1 cellular context compared by ENCODE assay signal in the genomic region with DNA sequence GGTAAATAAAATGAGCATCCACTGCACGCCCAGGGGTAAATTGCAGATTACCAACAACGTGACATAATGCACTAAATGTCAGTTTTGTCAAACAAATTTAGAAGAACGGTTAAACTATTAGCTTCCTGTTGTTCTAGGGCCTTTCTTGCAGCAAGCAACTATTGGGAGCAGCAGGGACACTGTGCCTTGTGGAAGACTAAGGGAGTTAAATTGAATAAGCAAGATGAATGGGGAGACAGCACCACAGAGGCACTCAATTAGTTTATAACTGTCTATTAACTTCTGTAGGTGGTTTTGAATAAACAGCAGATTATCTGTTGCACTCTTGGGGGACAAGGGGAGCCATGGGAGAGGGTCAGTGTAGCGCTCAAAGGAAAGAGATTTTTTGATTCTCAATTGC.
TF ChIP-seq lines count a peak whose summit lies in the region.

No MANE protein-coding gene starts in this region.

TF ChIP-seq in H1, 55 proteins besides CTCF, POLR2A, EP300 and RAD21 (continued from another document):
- TF ChIP-seq CBX8 (IDR thresholded peaks at IDR 0.05; ENCODE audit: borderline replicate concordance, low read depth, low read length) (no peak), JUND (IDR thresholded peaks at IDR 0.05; ENCODE audit: low read length) (no peak), BACH1 (IDR thresholded peaks at IDR 0.05; ENCODE audit: low read length) (no peak), JUN (IDR thresholded peaks at IDR 0.05; ENCODE audit: low read depth, low read length) (no peak)
